21 cellular contexts compared by ENCODE assay signal in the genomic region with DNA sequence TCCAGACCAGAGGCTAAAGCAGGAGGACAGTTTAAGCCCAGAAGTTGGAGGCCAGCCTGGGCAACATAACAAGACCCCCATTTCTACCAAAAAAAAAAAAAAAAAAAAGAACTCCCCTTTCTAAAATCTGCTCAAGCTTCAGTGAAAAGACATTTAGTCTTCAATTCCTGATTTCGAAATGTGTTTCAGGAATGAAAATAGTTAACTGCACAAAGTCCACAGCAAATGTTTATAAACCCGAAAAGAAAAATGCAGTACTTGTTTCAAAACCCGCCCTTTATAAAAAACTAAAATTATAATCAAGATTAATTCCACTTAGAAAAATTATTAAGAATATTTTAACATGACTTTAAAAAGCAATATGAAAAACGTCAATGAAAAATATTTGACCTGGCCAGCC.
"Had no signal": no experiment of that assay in that cellular context is flagged by ENCODE, and none has a peak within 500 bp of the region (broad histone marks: within the 10 kb centered on the region; RNA-seq: fewer than 3 reads in every experiment).

No MANE protein-coding gene starts in this region.

- H3K4me1 ChIP-seq: breast epithelium had no signal

- H3K27ac Mint-ChIP-seq: activated CD4-positive, alpha-beta memory T cell treated with anti-CD3 and anti-CD28 coated beads, Interleukin-2, amount 10 ng/mL, durations not matched to agents 7 days and 5 days; activated CD4-positive, alpha-beta T cell treated with anti-CD3 and anti-CD28 coated beads for 36 hours; activated naive CD4-positive, alpha-beta T cell treated with anti-CD3 and anti-CD28 coated beads, Interleukin-2, amount 50 U/mL, for 24 hours; T-cell had no signal

- H3K36me3 ChIP-seq: breast epithelium had no signal

- DNase-seq: activated CD4-positive, alpha-beta memory T cell treated with anti-CD3 and anti-CD28 coated beads, Interleukin-2, amount 10 ng/mL, durations not matched to agents 7 days and 5 days; activated CD4-positive, alpha-beta T cell treated with anti-CD3 and anti-CD28 coated beads for 36 hours; activated CD4-positive, alpha-beta T cell treated with anti-CD3 and anti-CD28 coated beads, Interleukin-2, amount 50 U/mL, for 1 hour; activated effector memory CD4-positive, alpha-beta T cell treated with Interleukin-2 at 50 U/mL for 16 hours; activated naive CD4-positive, alpha-beta T cell; activated T-cell treated with anti-CD3 and anti-CD28 coated beads for 4 hours; caudate nucleus; Kasumi-1; NCI-H1105 treated with DMSO at 0.1 percent for 48 hours; NCI-H1436 treated with DMSO at 0.1 percent for 48 hours; NCI-H187; NCI-H2081; NCI-H510A treated with DMSO at 0.1 percent for 48 hours; NCI-H69; PC-9; T-cell had no signal

- H3K4me1 Mint-ChIP-seq: activated CD4-positive, alpha-beta memory T cell treated with anti-CD3 and anti-CD28 coated beads, Interleukin-2, amount 10 ng/mL, durations not matched to agents 7 days and 5 days had no signal

- H3K27ac ChIP-seq: breast epithelium, PC-9, SK-N-MC, VCaP had no signal

- H3K9me3 Mint-ChIP-seq: activated CD4-positive, alpha-beta memory T cell treated with anti-CD3 and anti-CD28 coated beads, Interleukin-2, amount 10 ng/mL, durations not matched to agents 7 days and 5 days; activated naive CD4-positive, alpha-beta T cell treated with anti-CD3 and anti-CD28 coated beads, Interleukin-2, amount 50 U/mL, for 24 hours; T-cell had no signal

- ATAC-seq: activated CD4-positive, alpha-beta T cell treated with anti-CD3 and anti-CD28 coated beads for 36 hours; T-cell had no signal

- H3K4me3 ChIP-seq: breast epithelium, K562, PC-9, SK-N-MC had no signal

- H3K9me3 ChIP-seq: breast epithelium had no signal

- H3K27me3 ChIP-seq: breast epithelium had no signal

- H3K36me3 Mint-ChIP-seq: activated naive CD4-positive, alpha-beta T cell treated with anti-CD3 and anti-CD28 coated beads, Interleukin-2, amount 50 U/mL, for 24 hours had no signal

- H2AFZ ChIP-seq: PC-9 had no signal

- H3K4me2 ChIP-seq: PC-9 had no signal

- H3K4me3 Mint-ChIP-seq: activated CD4-positive, alpha-beta memory T cell treated with anti-CD3 and anti-CD28 coated beads, Interleukin-2, amount 10 ng/mL, durations not matched to agents 7 days and 5 days; activated CD4-positive, alpha-beta T cell treated with anti-CD3 and anti-CD28 coated beads for 36 hours; activated naive CD4-positive, alpha-beta T cell treated with anti-CD3 and anti-CD28 coated beads, Interleukin-2, amount 50 U/mL, for 24 hours; T-cell had no signal

- H3K27me3 Mint-ChIP-seq: activated CD4-positive, alpha-beta memory T cell treated with anti-CD3 and anti-CD28 coated beads, Interleukin-2, amount 10 ng/mL, durations not matched to agents 7 days and 5 days; activated CD4-positive, alpha-beta T cell treated with anti-CD3 and anti-CD28 coated beads for 36 hours; activated naive CD4-positive, alpha-beta T cell treated with anti-CD3 and anti-CD28 coated beads, Interleukin-2, amount 50 U/mL, for 24 hours; T-cell had no signal
